ENCODE assay signal across 8 cellular contexts in the genomic region with DNA sequence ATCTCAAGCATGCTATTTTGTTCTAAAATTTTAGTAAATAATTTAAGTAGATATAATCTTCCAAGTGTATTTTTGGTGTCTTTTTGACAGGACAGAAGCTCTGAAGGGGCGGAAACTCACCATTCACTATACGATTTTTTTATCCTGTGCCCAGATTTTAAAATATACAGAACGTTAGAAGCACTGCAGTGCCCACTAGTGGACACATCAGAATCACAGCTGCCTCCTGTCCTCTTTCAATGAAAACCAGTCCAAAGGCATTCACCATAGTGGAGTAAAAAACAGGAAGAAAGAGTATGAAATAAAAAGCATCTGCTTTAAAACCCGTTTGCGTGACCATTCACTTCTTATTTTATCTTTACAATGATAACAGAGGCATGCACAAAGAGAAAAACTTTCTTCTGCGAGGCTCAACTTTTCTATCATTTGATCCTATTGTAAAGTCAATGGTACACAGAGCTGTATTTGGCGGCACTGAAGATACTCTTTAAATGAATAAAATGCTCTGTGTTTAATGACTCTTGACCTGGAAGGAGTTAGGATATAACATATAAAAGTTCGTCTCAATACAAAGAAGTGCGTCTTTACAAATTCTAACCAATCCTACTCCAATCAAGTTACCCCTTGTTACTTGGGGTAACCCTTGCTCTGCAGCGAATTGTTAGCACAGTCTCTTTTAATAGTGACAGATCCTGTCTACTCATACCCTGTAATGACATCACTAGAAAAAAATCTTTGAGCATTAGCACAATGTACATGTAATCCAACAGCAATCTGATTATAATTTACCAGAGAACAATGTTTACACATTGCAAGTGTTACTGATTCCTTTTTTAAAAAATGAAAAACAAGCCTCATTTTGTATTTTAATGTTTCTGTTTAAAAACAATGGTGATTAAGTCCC.
A peak's percentile ranks its signal among the peaks of the same experiment; 100 is the strongest.
DNase-seq lines count a peak whose midpoint lies in the region; ATAC-seq and TF ChIP-seq lines count a peak whose summit lies in the region.

No MANE protein-coding gene starts in this region.

- H4K8ac ChIP-seq in trophoblast cell (ENCODE audit: low read depth, low read length) = no peak overlapping the region

- no peaks in the 10 kb centered on the region for H3K4me1 ChIP-seq in HAP-1
- H3K4me1 ChIP-seq in trophoblast cell (ENCODE audit: control insufficient read depth in 1 of 2, insufficient read depth in 2 of 2, low read length in 2 of 2) = no peaks in the 10 kb centered on the region

- H3K79me2 ChIP-seq in trophoblast cell (ENCODE audit: control insufficient read depth, insufficient read depth, low read length, poor library complexity) = no peaks in the 10 kb centered on the region

- no peak overlapping the region for H3K4ac ChIP-seq in trophoblast cell (ENCODE audit: low read depth, low read length)

- no peak for ATAC-seq in activated CD8-positive, alpha-beta T cell treated with anti-CD3 and anti-CD28 coated beads for 36 hours
- ATAC-seq in HG02938 (IDR thresholded peaks at IDR 0.05; ENCODE audit: unreplicated experiment) = no peak
- no peak for ATAC-seq in GM18909 (IDR thresholded peaks at IDR 0.05; ENCODE audit: poor library complexity, unreplicated experiment)

- no peak overlapping the region for H2BK5ac ChIP-seq in trophoblast cell (ENCODE audit: low read depth, low read length, poor library complexity)

- H3K4me1 Mint-ChIP-seq in activated CD8-positive, alpha-beta T cell treated with anti-CD3 and anti-CD28 coated beads for 36 hours (ENCODE audit: low read depth) = no peaks in the 10 kb centered on the region

- no peak overlapping the region for H3K9ac ChIP-seq in trophoblast cell (ENCODE audit: low read length)

- H3K9me3 Mint-ChIP-seq in activated CD8-positive, alpha-beta T cell treated with anti-CD3 and anti-CD28 coated beads for 36 hours = no peaks in the 10 kb centered on the region

- H2BK120ac ChIP-seq in trophoblast cell (ENCODE audit: insufficient read depth, low read length, poor library complexity) = no peak overlapping the region

- no peak overlapping the region for H2AK5ac ChIP-seq in trophoblast cell (ENCODE audit: low read length)

- H3K36me3 ChIP-seq in HAP-1 (replicated peaks) (no peaks in the 10 kb centered on the region), trophoblast cell (ENCODE audit: control insufficient read depth in 1 of 2, insufficient read depth in 2 of 2, low read length in 2 of 2) (no peaks in the 10 kb centered on the region)

- H3K14ac ChIP-seq in trophoblast cell (ENCODE audit: low read length) = no peak overlapping the region

- peak; percentile 90 for TF ChIP-seq CTCF in activated CD8-positive, alpha-beta T cell treated with anti-CD3 and anti-CD28 coated beads for 36 hours (IDR thresholded peaks at IDR 0.05)

- peaks cover 1% of the 10 kb centered on the region for H3K27me3 Mint-ChIP-seq in activated CD8-positive, alpha-beta T cell treated with anti-CD3 and anti-CD28 coated beads for 36 hours

- no peak overlapping the region for H2BK12ac ChIP-seq in trophoblast cell (ENCODE audit: low read length)

- H4K12ac ChIP-seq in trophoblast cell (ENCODE audit: low read depth, low read length) = no peak overlapping the region

- no peaks in the 10 kb centered on the region for H3K79me1 ChIP-seq in trophoblast cell (ENCODE audit: low read length)

- H2AFZ ChIP-seq in trophoblast cell (ENCODE audit: insufficient read depth, low read length, poor library complexity) = no peak overlapping the region

- H3K36me3 Mint-ChIP-seq in activated CD8-positive, alpha-beta T cell treated with anti-CD3 and anti-CD28 coated beads for 36 hours (ENCODE audit: low read depth) = no peaks in the 10 kb centered on the region

- no peak overlapping the region for H3K23ac ChIP-seq in trophoblast cell (ENCODE audit: low read length)

- DNase-seq in EH (ENCODE audit: low read depth) = peak; percentile 65
- DNase-seq in HAP-1 (ENCODE audit: low spot score in 2 of 2) = peak; percentile 67 to 79
- DNase-seq in NCI-H345 (lab: John Stamatoyannopoulos, UW) = peak; percentile 42
- peak; percentile 66 for DNase-seq in activated CD8-positive, alpha-beta T cell treated with anti-CD3 and anti-CD28 coated beads for 36 hours
- peak; percentile 47 for DNase-seq in germinal center (ENCODE audit: low spot score)
- DNase-seq in trophoblast cell = peak; percentile 54 to 82

- POLR2A ChIA-PET in activated CD8-positive, alpha-beta T cell treated with anti-CD3 and anti-CD28 coated beads for 36 hours (lab: Charles Lee) = no interaction called here

- H4K91ac ChIP-seq in trophoblast cell (ENCODE audit: low read depth, low read length) = no peak overlapping the region

- no peak overlapping the region for H3K4me2 ChIP-seq in trophoblast cell (ENCODE audit: low read length)

- H3K4me3 Mint-ChIP-seq in activated CD8-positive, alpha-beta T cell treated with anti-CD3 and anti-CD28 coated beads for 36 hours = no peak overlapping the region

- peaks cover 3% of the 10 kb centered on the region; the same call in 1 of the 2 replicates for H3K27me3 ChIP-seq in HAP-1 (ENCODE audit: low read depth)
- no peaks in the 10 kb centered on the region for H3K27me3 ChIP-seq in trophoblast cell (ENCODE audit: insufficient read depth, low read length)

- intact Hi-C loops in activated CD8-positive, alpha-beta T cell treated with anti-CD3 and anti-CD28 coated beads for 36 hours (cut with micrococcal nuclease) = no loop called here

- H3K4me3 ChIP-seq in HAP-1 = no peak overlapping the region
- no peak overlapping the region for H3K4me3 ChIP-seq in trophoblast cell (ENCODE audit: low read depth, low read length)

- no peak overlapping the region for H3K27ac ChIP-seq in trophoblast cell (ENCODE audit: low read depth, low read length)

- no peaks in the 10 kb centered on the region; the same call in 1 of the 2 replicates for H3K9me3 ChIP-seq in HAP-1
- no peaks in the 10 kb centered on the region for H3K9me3 ChIP-seq in trophoblast cell (ENCODE audit: insufficient read depth, low read depth, low read length)

- no peak overlapping the region for H3K27ac Mint-ChIP-seq in activated CD8-positive, alpha-beta T cell treated with anti-CD3 and anti-CD28 coated beads for 36 hours

- WGBS in trophoblast cell (ENCODE audit: extremely low coverage, insufficient coverage, insufficient read length) = no CpG with 5 or more reads among the region's 10 CpGs

- CTCF ChIA-PET in activated CD8-positive, alpha-beta T cell treated with anti-CD3 and anti-CD28 coated beads for 36 hours (lab: Charles Lee) = interaction anchor here (0.9 to 2.5 kb wide), 5 partner anchors 9 to 318 kb away, joined by 3 to 10 read pairs (median 6); no protein-coding TSS in a partner anchor

- H3K18ac ChIP-seq in trophoblast cell (ENCODE audit: low read length) = no peak overlapping the region

- in situ Hi-C loops in HAP-1 (cut with MboI; ENCODE audit: low sequenced_read_pairs) = no loop called here
